Comparison of ENCODE assay signal across 8 cellular contexts in genomic region chr9:92501671-92502393, GRCh38. TPM values are rescaled to one million over a fixed set of nuclear protein-coding genes. Genes with fewer than 3 reads are reported as not detected.
A peak's percentile ranks its signal among the peaks of the same experiment; 100 is the strongest.
DNase-seq lines count a peak whose midpoint lies in the region; ATAC-seq and TF ChIP-seq lines count a peak whose summit lies in the region.

No MANE protein-coding gene starts in this region.

- no peaks in the 10 kb centered on the region for H3K27me3 ChIP-seq in gastrocnemius medialis

- peak overlapping the region; percentile 29 to 52 (median 34) for H3K27ac ChIP-seq in gastrocnemius medialis

- H3K4me3 ChIP-seq in fibroblast of the aortic adventitia (ENCODE audit: low read depth, low read length) (no peak overlapping the region), gastrocnemius medialis (no peak overlapping the region)

- TF ChIP-seq CTCF in GM12874 (IDR thresholded peaks at IDR 0.05; ENCODE audit: insufficient read depth, low read depth, low read length) = peak; percentile 71
- peak; percentile 48 for TF ChIP-seq CTCF in fibroblast of the aortic adventitia (IDR thresholded peaks at IDR 0.05; ENCODE audit: insufficient read depth, low read length)
- peak in 2 of 5 experiments; percentile 20 to 37 for TF ChIP-seq CTCF in gastrocnemius medialis (IDR thresholded peaks at IDR 0.05 in 4 of 5, conservative IDR thresholded peaks at IDR 0.05 in 1 of 5)

- DNase-seq in AG08396 (ENCODE audit: low spot score) = peak; percentile 49
- peak; percentile 50 for DNase-seq in RPMI7951 (ENCODE audit: low read depth)
- peak; percentile 92 for DNase-seq in fibroblast of the aortic adventitia (ENCODE audit: low read depth)
- DNase-seq in gastrocnemius medialis = peak; percentile 33 to 69
- no peak for DNase-seq in DMS153 (lab: John Stamatoyannopoulos, UW)

- no peaks in the 10 kb centered on the region for H3K9me3 ChIP-seq in gastrocnemius medialis

- ATAC-seq in gastrocnemius medialis (peak; percentile 83 to 91), HG03196 (IDR thresholded peaks at IDR 0.05; ENCODE audit: unreplicated experiment) (no peak), GM19351 (IDR thresholded peaks at IDR 0.05; ENCODE audit: unreplicated experiment) (no peak)

- in situ Hi-C loops in gastrocnemius medialis (cut with MboI; ENCODE audit: low sequenced_read_pairs in 4 of 4) = loop anchor here in 1 of 4 donors (25.0 kb wide), 1 partner anchor 110 kb away; no protein-coding TSS in a partner anchor

- TF ChIP-seq POLR2A in gastrocnemius medialis (IDR thresholded peaks at IDR 0.05) = no peak

- H3K4me1 ChIP-seq in gastrocnemius medialis = peaks cover 6 to 7% of the 10 kb centered on the region in 2 donors

- H3K36me3 ChIP-seq in gastrocnemius medialis = no peaks in the 10 kb centered on the region

- intact Hi-C loops in gastrocnemius medialis (cut with DNase I; ENCODE audit: low total_unique reads) = loop anchor here (10.0 kb wide), 1 partner anchor 133 kb away; no protein-coding TSS in a partner anchor

RNA-seq across cellular contexts. Expression of gene ASPN, which starts 19.5 kb away (rescaled TPM):
- total RNA-seq in RPMI7951 (2014; rRNA removed; shearing (Covaris generic)) = 0.10 and 0.36 TPM in 2 replicates
- total RNA-seq in fibroblast of the aortic adventitia (ENCODE audit: low replicate concordance) = 14.6 and 65.8 TPM in 2 replicates
- total RNA-seq in gastrocnemius medialis = 1 to 10 TPM; 1.4 to 4.2 (median 3.1) TPM

RNA-seq across cellular contexts. Expression of gene ECM2, which starts 34.0 kb away (rescaled TPM):
- 0.39 and 0.72 TPM in 2 replicates for total RNA-seq in RPMI7951 (2014; rRNA removed; shearing (Covaris generic))
- total RNA-seq in fibroblast of the aortic adventitia (ENCODE audit: low replicate concordance) (23.3 and 74.6 TPM in 2 replicates), gastrocnemius medialis (1 to 10 TPM; 1.5 to 9.7 (median 3.9) TPM)

Comparison
In these comparisons a context has a peak if more than half of its experiments do, and no peak if none do; other contexts are left out.
1. ATAC-seq: peak in gastrocnemius medialis (2 of 2); none in HG03196 (single experiment) and GM19351 (single experiment).